ENCODE assay signal across 9 cellular contexts in genomic region chr18:22282311-22283235, GRCh38.
DNase-seq lines count a peak whose midpoint lies in the region; ATAC-seq and TF ChIP-seq lines count a peak whose summit lies in the region.
"Had no signal": no experiment of that assay in that cellular context is flagged by ENCODE, and none has a peak within 500 bp of the region (broad histone marks: within the 10 kb centered on the region; RNA-seq: fewer than 3 reads in every experiment).

No MANE protein-coding gene starts in this region.

- H3K4me1 ChIP-seq in right atrium auricular region (peaks cover 0 to 40% of the 10 kb centered on the region in 2 donors), foreskin keratinocyte (peaks cover 30% of the 10 kb centered on the region)

- ATAC-seq in Right ventricle myocardium superior (ENCODE audit: poor library complexity) (no peak), foreskin keratinocyte (peak; percentile 66), HG02852 (IDR thresholded peaks at IDR 0.05; ENCODE audit: unreplicated experiment) (no peak)
- ATAC-seq in activated CD8-positive, alpha-beta T cell treated with anti-CD3 and anti-CD28 coated beads for 36 hours, result peak; percentile 86

- no peaks in the 10 kb centered on the region for H3K36me3 Mint-ChIP-seq in activated CD8-positive, alpha-beta T cell treated with anti-CD3 and anti-CD28 coated beads for 36 hours (ENCODE audit: low read depth)
- H3K36me3 Mint-ChIP-seq in activated T-helper 1 cell treated with anti-CD3 and anti-CD28 coated beads, Interleukin-12 subunit alpha, Interleukin-12 subunit beta, Interleukin-2, Interleukin-4 antibody, amounts not matched to agents 30 ng/mL and 10 ng/mL and 1 ng/mL, durations not matched to agents 14 hours and 24 hours and 36 hours (ENCODE audit: low read depth), result no peaks in the 10 kb centered on the region
- H3K36me3 Mint-ChIP-seq: naive B cell had no signal

- no peak for TF ChIP-seq CTCF in right atrium auricular region (IDR thresholded peaks at IDR 0.05)
- no peak for TF ChIP-seq CTCF in activated CD8-positive, alpha-beta T cell treated with anti-CD3 and anti-CD28 coated beads for 36 hours (IDR thresholded peaks at IDR 0.05)
- no peak for TF ChIP-seq CTCF in foreskin keratinocyte (conservative IDR thresholded peaks at IDR 0.05)
- TF ChIP-seq CTCF in GM13977 (IDR thresholded peaks at IDR 0.05; ENCODE audit: extremely low read depth, insufficient read depth, missing control alignments), result no peak

- no peaks in the 10 kb centered on the region for H3K9me3 ChIP-seq in right atrium auricular region

- in situ Hi-C loops in GM13977 (cut with MboI; ENCODE audit: low pct_unique_long_range_greater_than_20kb, low sequenced_read_pairs, unreplicated experiment), result no loop called here

- H3K9me3 Mint-ChIP-seq in activated CD8-positive, alpha-beta T cell treated with anti-CD3 and anti-CD28 coated beads for 36 hours, result no peaks in the 10 kb centered on the region
- no peaks in the 10 kb centered on the region for H3K9me3 Mint-ChIP-seq in activated T-helper 1 cell treated with anti-CD3 and anti-CD28 coated beads, Interleukin-12 subunit alpha, Interleukin-12 subunit beta, Interleukin-2, Interleukin-4 antibody, amounts not matched to agents 30 ng/mL and 10 ng/mL and 1 ng/mL, durations not matched to agents 14 hours and 24 hours and 36 hours

- no peaks in the 10 kb centered on the region for H3K27me3 ChIP-seq in right atrium auricular region
- H3K27me3 ChIP-seq in foreskin keratinocyte, result no peaks in the 10 kb centered on the region

- no peak for DNase-seq in right atrium auricular region (ENCODE audit: low spot score)
- no peak for DNase-seq in Right ventricle myocardium superior
- DNase-seq in activated CD8-positive, alpha-beta T cell treated with anti-CD3 and anti-CD28 coated beads for 36 hours, result peak; percentile 28
- DNase-seq in foreskin keratinocyte, result peak; percentile 82 to 84
- DNase-seq in GM13977 (ENCODE audit: low spot score), result no peak
- no peak for DNase-seq in activated T-helper 1 cell treated with anti-CD3 and anti-CD28 coated beads, Interleukin-12 subunit alpha, Interleukin-12 subunit beta, Interleukin-2, Interleukin-4 antibody, amounts not matched to agents 30 ng/mL and 10 ng/mL and 1 ng/mL, durations not matched to agents 14 hours and 24 hours and 36 hours (ENCODE audit: low spot score)
- no peak for DNase-seq in NCI-H1436 (lab: John Stamatoyannopoulos, UW)
- DNase-seq: naive B cell had no signal

- H3K4me3 Mint-ChIP-seq in activated CD8-positive, alpha-beta T cell treated with anti-CD3 and anti-CD28 coated beads for 36 hours, result no peak overlapping the region
- no peak overlapping the region for H3K4me3 Mint-ChIP-seq in activated T-helper 1 cell treated with anti-CD3 and anti-CD28 coated beads, Interleukin-12 subunit alpha, Interleukin-12 subunit beta, Interleukin-2, Interleukin-4 antibody, amounts not matched to agents 30 ng/mL and 10 ng/mL and 1 ng/mL, durations not matched to agents 14 hours and 24 hours and 36 hours
- H3K4me3 Mint-ChIP-seq: naive B cell had no signal

- H3K4me1 Mint-ChIP-seq in activated CD8-positive, alpha-beta T cell treated with anti-CD3 and anti-CD28 coated beads for 36 hours (ENCODE audit: low read depth), result peaks cover 15% of the 10 kb centered on the region
- no peaks in the 10 kb centered on the region for H3K4me1 Mint-ChIP-seq in activated T-helper 1 cell treated with anti-CD3 and anti-CD28 coated beads, Interleukin-12 subunit alpha, Interleukin-12 subunit beta, Interleukin-2, Interleukin-4 antibody, amounts not matched to agents 30 ng/mL and 10 ng/mL and 1 ng/mL, durations not matched to agents 14 hours and 24 hours and 36 hours (ENCODE audit: low read depth)
- H3K4me1 Mint-ChIP-seq: naive B cell had no signal

- no peaks in the 10 kb centered on the region for H3K36me3 ChIP-seq in right atrium auricular region

- H3K27ac ChIP-seq in right atrium auricular region (peak overlapping the region; percentile 43 to 44), foreskin keratinocyte (no peak overlapping the region)

- CTCF ChIA-PET in activated CD8-positive, alpha-beta T cell treated with anti-CD3 and anti-CD28 coated beads for 36 hours (lab: Charles Lee), result interaction anchor here (1.3 to 1.4 kb wide), 2 partner anchors 63 to 373 kb away, joined by 4 read pairs; no protein-coding TSS in a partner anchor

- intact Hi-C loops in Right ventricle myocardium superior (cut with DNase I), result no loop called here
- intact Hi-C loops in activated CD8-positive, alpha-beta T cell treated with anti-CD3 and anti-CD28 coated beads for 36 hours (cut with micrococcal nuclease), result no loop called here
- intact Hi-C loops in activated T-helper 1 cell treated with anti-CD3 and anti-CD28 coated beads, Interleukin-12 subunit alpha, Interleukin-12 subunit beta, Interleukin-2, Interleukin-4 antibody, amounts not matched to agents 30 ng/mL and 10 ng/mL and 1 ng/mL, durations not matched to agents 14 hours and 24 hours and 36 hours (cut with micrococcal nuclease), result no loop called here

- H3K27ac Mint-ChIP-seq in activated CD8-positive, alpha-beta T cell treated with anti-CD3 and anti-CD28 coated beads for 36 hours, result peak overlapping the region; percentile 86
- H3K27ac Mint-ChIP-seq in activated T-helper 1 cell treated with anti-CD3 and anti-CD28 coated beads, Interleukin-12 subunit alpha, Interleukin-12 subunit beta, Interleukin-2, Interleukin-4 antibody, amounts not matched to agents 30 ng/mL and 10 ng/mL and 1 ng/mL, durations not matched to agents 14 hours and 24 hours and 36 hours, result no peak overlapping the region
- H3K27ac Mint-ChIP-seq: naive B cell had no signal

- H3K4me3 ChIP-seq in right atrium auricular region, result no peak overlapping the region

- H3K27me3 Mint-ChIP-seq in activated CD8-positive, alpha-beta T cell treated with anti-CD3 and anti-CD28 coated beads for 36 hours, result no peaks in the 10 kb centered on the region
- no peaks in the 10 kb centered on the region for H3K27me3 Mint-ChIP-seq in activated T-helper 1 cell treated with anti-CD3 and anti-CD28 coated beads, Interleukin-12 subunit alpha, Interleukin-12 subunit beta, Interleukin-2, Interleukin-4 antibody, amounts not matched to agents 30 ng/mL and 10 ng/mL and 1 ng/mL, durations not matched to agents 14 hours and 24 hours and 36 hours (ENCODE audit: insufficient read depth)

- POLR2A ChIA-PET in activated CD8-positive, alpha-beta T cell treated with anti-CD3 and anti-CD28 coated beads for 36 hours (lab: Charles Lee), result interaction anchor here (0.6 to 1.3 kb wide), 2 partner anchors 61 to 127 kb away, joined by 3 to 5 read pairs; no protein-coding TSS in a partner anchor

Comparison
In these comparisons a context has a peak if more than half of its experiments do, and no peak if none do; other contexts are left out.
1. DNase-seq: peak in activated CD8-positive, alpha-beta T cell treated with anti-CD3 and anti-CD28 coated beads for 36 hours (single experiment) and foreskin keratinocyte (2 of 2); none in right atrium auricular region (single experiment), Right ventricle myocardium superior (single experiment), GM13977 (single experiment), activated T-helper 1 cell treated with anti-CD3 and anti-CD28 coated beads, Interleukin-12 subunit alpha, Interleukin-12 subunit beta, Interleukin-2, Interleukin-4 antibody, amounts not matched to agents 30 ng/mL and 10 ng/mL and 1 ng/mL, durations not matched to agents 14 hours and 24 hours and 36 hours (single experiment) and NCI-H1436 (single experiment).
2. ATAC-seq: peak in activated CD8-positive, alpha-beta T cell treated with anti-CD3 and anti-CD28 coated beads for 36 hours (single experiment) and foreskin keratinocyte (single experiment); none in Right ventricle myocardium superior (single experiment) and HG02852 (single experiment).